In the genomic region with DNA sequence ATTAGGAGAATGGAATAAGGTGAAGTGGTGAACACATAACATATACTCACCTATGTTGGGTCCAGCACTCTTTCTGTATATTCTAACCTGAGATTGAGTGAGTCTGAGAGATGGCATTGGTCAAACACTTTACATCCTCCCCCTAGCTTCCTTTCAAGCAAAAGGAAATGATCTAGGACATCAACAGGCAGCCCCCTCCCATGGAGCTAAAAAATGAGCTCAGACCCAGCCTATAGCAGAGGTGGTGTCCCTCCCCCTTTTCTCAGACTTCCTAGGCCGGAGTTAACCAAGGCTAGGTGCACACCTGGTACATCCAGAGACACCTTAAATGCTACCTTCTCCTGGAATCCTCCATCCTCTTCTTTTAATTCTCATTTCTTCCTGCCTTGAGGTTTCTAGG, we compare ENCODE assay signal across 24 cellular contexts. TPM values are rescaled to one million over a fixed set of nuclear protein-coding genes. Genes with fewer than 3 reads are reported as not detected.
DNase-seq lines count a peak whose midpoint lies in the region; ATAC-seq and TF ChIP-seq lines count a peak whose summit lies in the region.
"Had no signal": no experiment of that assay in that cellular context is flagged by ENCODE, and none has a peak within 500 bp of the region (broad histone marks: within the 10 kb centered on the region; RNA-seq: fewer than 3 reads in every experiment).

No MANE protein-coding gene starts in this region.

- H3K9me3 ChIP-seq in smooth muscle cell (replicated peaks; ENCODE audit: low read depth), result no peaks in the 10 kb centered on the region
- H3K9me3 ChIP-seq: BLaER1 treated with 17β-estradiol and CSF1 and Interleukin-3, amounts not matched to agents 10 nM and 100 nM had no signal

- peak overlapping the region; percentile 72 to 93 for H3K4me3 Mint-ChIP-seq in activated T-cell treated with anti-CD3 and anti-CD28 coated beads, Interleukin-2, amount 50 U/mL, for 72 hours
- no peak overlapping the region for H3K4me3 Mint-ChIP-seq in HFFc6
- H3K4me3 Mint-ChIP-seq: activated naive CD4-positive, alpha-beta T cell treated with anti-CD3 and anti-CD28 coated beads, Interleukin-2, amount 10 ng/mL, durations not matched to agents 7 days and 5 days had no signal

- peaks cover 5% of the 10 kb centered on the region for H4K20me1 ChIP-seq in smooth muscle cell (ENCODE audit: low read depth)
- H4K20me1 ChIP-seq: BLaER1 treated with 17β-estradiol and CSF1 and Interleukin-3, amounts not matched to agents 10 nM and 100 nM had no signal

- no peak for ATAC-seq in activated T-cell treated with anti-CD3 and anti-CD28 coated beads, Interleukin-2, amount 50 U/mL, for 72 hours (replicated peaks in 1 of 2)
- ATAC-seq in HG03457 (IDR thresholded peaks at IDR 0.05; ENCODE audit: unreplicated experiment), result no peak

- H3K9ac ChIP-seq in smooth muscle cell (ENCODE audit: low read depth), result no peak overlapping the region
- H3K9ac ChIP-seq: BLaER1 treated with 17β-estradiol and CSF1 and Interleukin-3, amounts not matched to agents 10 nM and 100 nM had no signal

- no peak overlapping the region for H3K4me3 ChIP-seq in smooth muscle cell
- H3K4me3 ChIP-seq: BLaER1 treated with 17β-estradiol and CSF1 and Interleukin-3, amounts not matched to agents 10 nM and 100 nM had no signal

- peaks cover 23% of the 10 kb centered on the region for H3K4me1 ChIP-seq in smooth muscle cell (ENCODE audit: low read depth)

- no peaks in the 10 kb centered on the region for H3K9me3 Mint-ChIP-seq in activated T-cell treated with anti-CD3 and anti-CD28 coated beads, Interleukin-2, amount 50 U/mL, for 72 hours
- no peaks in the 10 kb centered on the region for H3K9me3 Mint-ChIP-seq in HFFc6
- H3K9me3 Mint-ChIP-seq: activated naive CD4-positive, alpha-beta T cell treated with anti-CD3 and anti-CD28 coated beads, Interleukin-2, amount 10 ng/mL, durations not matched to agents 7 days and 5 days had no signal

- no peaks in the 10 kb centered on the region for H3K27me3 ChIP-seq in smooth muscle cell (ENCODE audit: low read depth)
- H3K27me3 ChIP-seq: BLaER1 treated with 17β-estradiol and CSF1 and Interleukin-3, amounts not matched to agents 10 nM and 100 nM had no signal

- H3K36me3 Mint-ChIP-seq in activated T-cell treated with anti-CD3 and anti-CD28 coated beads, Interleukin-2, amount 50 U/mL, for 72 hours (ENCODE audit: insufficient read depth in 2 of 2), result no peaks in the 10 kb centered on the region
- no peaks in the 10 kb centered on the region for H3K36me3 Mint-ChIP-seq in HFFc6 (ENCODE audit: low read depth)
- H3K36me3 Mint-ChIP-seq: activated naive CD4-positive, alpha-beta T cell treated with anti-CD3 and anti-CD28 coated beads, Interleukin-2, amount 10 ng/mL, durations not matched to agents 7 days and 5 days had no signal

- peak overlapping the region; percentile 91 for H3K27ac Mint-ChIP-seq in activated T-cell treated with anti-CD3 and anti-CD28 coated beads, Interleukin-2, amount 50 U/mL, for 72 hours
- H3K27ac Mint-ChIP-seq in HFFc6, result peak overlapping the region; percentile 70; the same call in 1 of the 2 replicates
- H3K27ac Mint-ChIP-seq: activated naive CD4-positive, alpha-beta T cell treated with anti-CD3 and anti-CD28 coated beads, Interleukin-2, amount 10 ng/mL, durations not matched to agents 7 days and 5 days had no signal

- DNase-seq in activated T-cell treated with anti-CD3 and anti-CD28 coated beads, Interleukin-2, amount 50 U/mL, for 72 hours, result no peak
- no peak for DNase-seq in activated T-cell treated with anti-CD3 and anti-CD28 coated beads for 4 hours
- DNase-seq in HFFc6, result no peak
- no peak for DNase-seq in caudate nucleus (lab: John Stamatoyannopoulos, UW)
- no peak for DNase-seq in smooth muscle cell (lab: John Stamatoyannopoulos, UW; ENCODE audit: unreplicated experiment)
- DNase-seq in D341Med (ENCODE audit: low spot score), result no peak
- DNase-seq: activated CD4-positive, alpha-beta T cell treated with anti-CD3 and anti-CD28 coated beads for 4 hours; activated naive CD4-positive, alpha-beta T cell treated with anti-CD3 and anti-CD28 coated beads, Interleukin-2, amount 10 ng/mL, durations not matched to agents 7 days and 5 days; Calu3; effector CD4-positive, alpha-beta T cell; erythroblast; foreskin melanocyte; kidney; NCI-H1105 treated with DMSO at 0.1 percent for 48 hours; NCI-H446; OCI-M1; retina; SHP77 had no signal

- H3K27ac ChIP-seq in caudate nucleus (ENCODE audit: low read depth, low read length) (peak overlapping the region; percentile 5), smooth muscle cell (ENCODE audit: low read depth) (peak overlapping the region; percentile 84)
- H3K27ac ChIP-seq: BLaER1 treated with 17β-estradiol and CSF1 and Interleukin-3, amounts not matched to agents 10 nM and 100 nM had no signal

- H3K27me3 Mint-ChIP-seq in activated T-cell treated with anti-CD3 and anti-CD28 coated beads, Interleukin-2, amount 50 U/mL, for 72 hours (ENCODE audit: low read depth), result no peaks in the 10 kb centered on the region
- H3K27me3 Mint-ChIP-seq in HFFc6 (ENCODE audit: insufficient read depth), result no peaks in the 10 kb centered on the region

- peaks cover 43% of the 10 kb centered on the region for H3F3A ChIP-seq in smooth muscle cell (ENCODE audit: low read depth)

- H3K4me1 Mint-ChIP-seq in activated T-cell treated with anti-CD3 and anti-CD28 coated beads, Interleukin-2, amount 50 U/mL, for 72 hours (ENCODE audit: low read depth), result peaks cover 57% of the 10 kb centered on the region
- H3K4me1 Mint-ChIP-seq in HFFc6 (ENCODE audit: low read depth), result peaks cover 46% of the 10 kb centered on the region

- TF ChIP-seq CTCF in HFFc6 (IDR thresholded peaks at IDR 0.05) (no peak), smooth muscle cell (IDR thresholded peaks at IDR 0.05; ENCODE audit: borderline replicate concordance, insufficient read depth, poor library complexity, severe bottlenecking) (no peak)

- 100% methylated on average over 1 of the region's 1 CpG for WGBS in smooth muscle cell (ENCODE audit: low lambda C conversion rate)

- peak overlapping the region; percentile 49 for H3K4me2 ChIP-seq in smooth muscle cell
- H3K4me2 ChIP-seq: BLaER1 treated with 17β-estradiol and CSF1 and Interleukin-3, amounts not matched to agents 10 nM and 100 nM had no signal

- no peaks in the 10 kb centered on the region for H3K79me2 ChIP-seq in smooth muscle cell (ENCODE audit: low read depth)

- no peak overlapping the region for H2AFZ ChIP-seq in smooth muscle cell (ENCODE audit: low read depth)

- no peaks in the 10 kb centered on the region for H3K36me3 ChIP-seq in smooth muscle cell (ENCODE audit: low read depth)
- H3K36me3 ChIP-seq: BLaER1 treated with 17β-estradiol and CSF1 and Interleukin-3, amounts not matched to agents 10 nM and 100 nM had no signal

RNA-seq across cellular contexts. Expression of a gene that starts 5.5 kb away (rescaled TPM):
- total RNA-seq in activated T-cell treated with anti-CD3 and anti-CD28 coated beads, Interleukin-2, amount 50 U/mL, for 72 hours, result 10 to 100 TPM; 37.7 to 51.1 TPM
- 100 to 1,000 TPM; 122 to 146 (median 135) TPM for total RNA-seq in HFFc6 (2021; fragmentation: NEBNext Ultra II Directional; extraction: Animal tissue kit (Norgen Biotek cat#: 25700))
- 70.7 and 78.1 TPM in 2 replicates for total RNA-seq in smooth muscle cell
- polyA plus RNA-seq in smooth muscle cell, result 45.0 and 122 TPM in 2 replicates

RNA-seq across cellular contexts. Expression of a gene that starts 9.2 kb away (rescaled TPM):
- 10 to 100 TPM; 35.4 to 38.8 TPM for total RNA-seq in activated T-cell treated with anti-CD3 and anti-CD28 coated beads, Interleukin-2, amount 50 U/mL, for 72 hours
- total RNA-seq in HFFc6 (2021; fragmentation: NEBNext Ultra II Directional; extraction: Animal tissue kit (Norgen Biotek cat#: 25700)), result 10 to 100 TPM; 22.9 to 34.1 (median 27.6) TPM
- 14.5 and 15.2 TPM in 2 replicates for total RNA-seq in smooth muscle cell
- polyA plus RNA-seq in smooth muscle cell, result 17.0 and 24.7 TPM in 2 replicates

RNA-seq across cellular contexts. Expression of a gene that starts 24.4 kb away (rescaled TPM):
- total RNA-seq in activated T-cell treated with anti-CD3 and anti-CD28 coated beads, Interleukin-2, amount 50 U/mL, for 72 hours, result under 1 TPM; 0.67 to 0.83 TPM
- not detected for total RNA-seq in HFFc6 (2021; fragmentation: NEBNext Ultra II Directional; extraction: Animal tissue kit (Norgen Biotek cat#: 25700))
- not detected in 2 replicates for total RNA-seq in smooth muscle cell
- 0.06 TPM in 1 of 2 replicates, not detected in the other for polyA plus RNA-seq in smooth muscle cell
- total RNA-seq: chondrocyte, Daoy, kidney, lung microvascular endothelial cell had no signal

RNA-seq across cellular contexts. Expression of a gene that starts 45.6 kb away (rescaled TPM):
- 1 to 10 TPM; 3.5 to 5.1 TPM for total RNA-seq in activated T-cell treated with anti-CD3 and anti-CD28 coated beads, Interleukin-2, amount 50 U/mL, for 72 hours
- not detected for total RNA-seq in HFFc6 (2021; fragmentation: NEBNext Ultra II Directional; extraction: Animal tissue kit (Norgen Biotek cat#: 25700))
- total RNA-seq in smooth muscle cell, result not detected in 2 replicates
- not detected in 2 replicates for polyA plus RNA-seq in smooth muscle cell
- total RNA-seq: Daoy, lung microvascular endothelial cell, ureter had no signal

RNA-seq across cellular contexts. Expression of a gene that starts 47.1 kb away (rescaled TPM):
- not detected for total RNA-seq in activated T-cell treated with anti-CD3 and anti-CD28 coated beads, Interleukin-2, amount 50 U/mL, for 72 hours
- not detected for total RNA-seq in HFFc6 (2021; fragmentation: NEBNext Ultra II Directional; extraction: Animal tissue kit (Norgen Biotek cat#: 25700))
- total RNA-seq in smooth muscle cell, result not detected in 2 replicates
- polyA plus RNA-seq in smooth muscle cell, result not detected in 2 replicates
- total RNA-seq: Calu3, chondrocyte, Daoy, kidney, lung microvascular endothelial cell, ureter had no signal
